ENCODE assay signal across 18 cellular contexts in the genomic region with DNA sequence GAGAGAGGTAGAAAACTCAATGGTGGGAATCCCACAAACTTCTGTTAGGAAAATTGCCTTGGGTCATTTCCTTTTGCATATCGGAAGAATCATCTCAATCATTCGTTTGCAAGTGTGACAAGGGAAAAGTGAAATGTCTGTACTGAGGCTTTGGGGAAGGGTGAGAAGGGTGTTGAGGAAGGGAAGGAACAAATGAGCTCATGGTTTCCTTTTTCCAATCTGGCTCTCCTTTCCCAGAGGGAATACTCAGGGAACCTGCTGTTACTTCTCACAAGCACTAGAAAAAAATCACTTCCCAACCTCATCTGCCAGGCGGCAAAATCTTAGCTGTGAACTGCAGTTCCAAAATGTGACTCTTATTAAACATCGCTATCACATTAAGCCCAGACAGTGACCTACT.
DNase-seq lines count a peak whose midpoint lies in the region; ATAC-seq and TF ChIP-seq lines count a peak whose summit lies in the region.
"Had no signal": no experiment of that assay in that cellular context is flagged by ENCODE, and none has a peak within 500 bp of the region (broad histone marks: within the 10 kb centered on the region; RNA-seq: fewer than 3 reads in every experiment).

No MANE protein-coding gene starts in this region.

- H3K4me3 ChIP-seq in heart right ventricle (no peak overlapping the region), brain microvascular endothelial cell (ENCODE audit: low read depth, low read length) (no peak overlapping the region)

- in situ Hi-C loops in brain microvascular endothelial cell (cut with HindIII; ENCODE audit: low pct_ligation_motif_present, low sequenced_read_pairs): no loop called here

- DNase-seq in heart right ventricle (peak in 1 of 2 donors; percentile 8), left cardiac atrium (no peak), RPMI7951 (ENCODE audit: low read depth) (peak; percentile 30), left ventricle myocardium superior (no peak), brain microvascular endothelial cell (no peak), AG08396 (ENCODE audit: low spot score) (no peak)
- DNase-seq: ACHN; AML-193; Caco-2; CD4-positive, alpha-beta T cell; DMS79 treated with DMSO at 0.1 percent for 48 hours; GF-D8; GOT3; H7; HFFc6 had no signal

- H3K36me3 ChIP-seq in heart right ventricle (no peaks in the 10 kb centered on the region), brain microvascular endothelial cell (replicated peaks) (no peaks in the 10 kb centered on the region)

- H3K27me3 ChIP-seq in heart right ventricle: no peaks in the 10 kb centered on the region
- no peaks in the 10 kb centered on the region for H3K27me3 ChIP-seq in brain microvascular endothelial cell (replicated peaks)

- H3K4me1 ChIP-seq in heart right ventricle: peaks cover 0 to 33% (median 12%) of the 10 kb centered on the region in 9 donors

- intact Hi-C loops in heart right ventricle (cut with DNase I): no loop called here
- intact Hi-C loops in left cardiac atrium (cut with DNase I): no loop called here
- intact Hi-C loops in left ventricle myocardium superior (cut with micrococcal nuclease): no loop called here

- H3K27ac ChIP-seq in heart right ventricle (peak overlapping the region in 3 of 10 donors; percentile 42 to 61 (median 43)), brain microvascular endothelial cell (no peak overlapping the region)
- H3K27ac ChIP-seq: C4-2B had no signal

- TF ChIP-seq CTCF in heart right ventricle (IDR thresholded peaks at IDR 0.05): no peak
- no peak for TF ChIP-seq CTCF in brain microvascular endothelial cell (IDR thresholded peaks at IDR 0.05; ENCODE audit: low read depth, low read length, missing control alignments)

- ATAC-seq in heart right ventricle: peak in 6 of 8 donors; percentile 43 to 80 (median 62)
- ATAC-seq in left cardiac atrium: no peak
- peak; percentile 80 for ATAC-seq in left ventricle myocardium superior
- no peak for ATAC-seq in GM21786 (IDR thresholded peaks at IDR 0.05; ENCODE audit: unreplicated experiment)
- ATAC-seq: HCT116 had no signal

- 47 to 50% methylated on average over 4 of the region's 4 CpGs for WGBS in heart right ventricle, 2 donors

- no peaks in the 10 kb centered on the region for H3K9me3 ChIP-seq in heart right ventricle
- H3K9me3 ChIP-seq: Caco-2 had no signal

Comparison
In these comparisons a context has a peak if more than half of its experiments do, and no peak if none do; other contexts are left out.
1. ATAC-seq: peak in heart right ventricle (6 of 8) and left ventricle myocardium superior (single experiment); none in left cardiac atrium (0 of 2) and GM21786 (single experiment).